10 cellular contexts compared by ENCODE assay signal in the genomic region with DNA sequence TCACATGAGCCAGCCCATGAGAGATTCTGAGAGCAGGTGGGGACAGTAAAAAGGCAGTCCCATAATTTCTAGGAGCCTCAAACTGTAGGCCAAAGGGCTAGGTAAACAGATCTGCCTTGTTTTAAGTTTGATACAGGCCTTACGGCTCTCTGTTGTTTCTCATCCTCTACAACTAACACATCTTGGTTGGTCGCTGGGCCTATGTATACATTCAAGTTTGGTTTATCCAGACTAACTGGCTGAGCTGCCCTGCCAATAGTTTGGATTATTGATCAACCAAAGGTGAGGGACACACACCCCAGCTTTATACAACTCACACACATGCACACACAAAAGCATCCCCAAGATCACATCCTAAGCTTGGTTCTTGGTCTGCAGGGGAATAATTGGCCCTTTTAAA. TPM values are rescaled to one million over a fixed set of nuclear protein-coding genes. Genes with fewer than 3 reads are reported as not detected.
DNase-seq lines count a peak whose midpoint lies in the region; ATAC-seq and TF ChIP-seq lines count a peak whose summit lies in the region.
"Had no signal": no experiment of that assay in that cellular context is flagged by ENCODE, and none has a peak within 500 bp of the region (broad histone marks: within the 10 kb centered on the region; RNA-seq: fewer than 3 reads in every experiment).

No MANE protein-coding gene starts in this region.

- no peaks in the 10 kb centered on the region for H3K9me2 ChIP-seq in SU-DHL-6 (replicated peaks; ENCODE audit: insufficient read depth, low read length)

- TF ChIP-seq EP300 in esophagus muscularis mucosa (IDR thresholded peaks at IDR 0.05) = no peak

- H3K27me3 ChIP-seq in GM06990 (replicated peaks; ENCODE audit: control insufficient read depth, insufficient read depth, low read length) = no peaks in the 10 kb centered on the region
- H3K27me3 ChIP-seq in SU-DHL-6 (ENCODE audit: low read length) = no peaks in the 10 kb centered on the region
- H3K27me3 ChIP-seq in esophagus muscularis mucosa = no peaks in the 10 kb centered on the region
- H3K27me3 ChIP-seq: tibial nerve had no signal

- peaks cover 11% of the 10 kb centered on the region; the same call in 1 of the 2 replicates for H4K20me1 ChIP-seq in SU-DHL-6 (ENCODE audit: low read depth, low read length)

- no peaks in the 10 kb centered on the region for H3K9me3 ChIP-seq in SU-DHL-6 (ENCODE audit: insufficient read depth, low read length)
- no peaks in the 10 kb centered on the region for H3K9me3 ChIP-seq in esophagus muscularis mucosa
- H3K9me3 ChIP-seq: tibial nerve had no signal

- peak overlapping the region; percentile 96; the same call in 1 of the 2 replicates for H3K27ac ChIP-seq in SU-DHL-6 (ENCODE audit: low read depth, low read length)
- H3K27ac ChIP-seq in esophagus muscularis mucosa (replicated peaks in 1 of 4) = peak overlapping the region in 3 of 4 donors; percentile 15 to 94 (median 21)

- no peak for ATAC-seq in GM18511 (IDR thresholded peaks at IDR 0.05; ENCODE audit: unreplicated experiment)
- no peak for ATAC-seq in HG02588 (IDR thresholded peaks at IDR 0.05; ENCODE audit: unreplicated experiment)
- no peak for ATAC-seq in HG02642 (IDR thresholded peaks at IDR 0.05; ENCODE audit: poor library complexity, unreplicated experiment)

- peaks cover 22% of the 10 kb centered on the region for H3F3A ChIP-seq in SU-DHL-6 (ENCODE audit: insufficient read depth)

- intact Hi-C loops in esophagus muscularis mucosa (cut with DNase I) = loop anchor here (5.0 kb wide), 1 partner anchor 38 kb away; no protein-coding TSS in a partner anchor

- peak overlapping the region; percentile 91 for H3K4me2 ChIP-seq in SU-DHL-6 (ENCODE audit: low read depth, low read length, poor library complexity, severe bottlenecking)

- H2AFZ ChIP-seq in SU-DHL-6 (ENCODE audit: low read depth, low read length, severe bottlenecking) = no peak overlapping the region

- H3K36me3 ChIP-seq in GM06990 (ENCODE audit: control insufficient read depth, insufficient read depth, low read length) (peaks cover 3% of the 10 kb centered on the region), SU-DHL-6 (ENCODE audit: low read length) (0 out of 2 replicates have a peak, but pooled peaks cover 2% of the 10 kb centered on the region), esophagus muscularis mucosa (no peaks in the 10 kb centered on the region)

- no peak for TF ChIP-seq POLR2A in esophagus muscularis mucosa (IDR thresholded peaks at IDR 0.05; ENCODE audit: low read depth)

- H3K4me3 ChIP-seq in GM06990 (replicated peaks; ENCODE audit: low read depth, low read length) (peak overlapping the region; percentile 78), SU-DHL-6 (ENCODE audit: insufficient read depth, low read length, poor library complexity, severe bottlenecking) (no peak overlapping the region), esophagus muscularis mucosa (peak overlapping the region; percentile 80 to 93 (median 88)), retinal pigment epithelial cell (ENCODE audit: low read length) (peak overlapping the region; percentile 63)

- H3K79me2 ChIP-seq in SU-DHL-6 (ENCODE audit: insufficient read depth, low read length) = peaks cover 67% of the 10 kb centered on the region

- TF ChIP-seq CTCF in GM06990 (IDR thresholded peaks at IDR 0.05; ENCODE audit: insufficient read depth, low read length, poor library complexity, severe bottlenecking) (no peak), SU-DHL-6 (IDR thresholded peaks at IDR 0.05; ENCODE audit: insufficient read depth, low read length, poor library complexity, severe bottlenecking) (no peak), esophagus muscularis mucosa (IDR thresholded peaks at IDR 0.05) (no peak), retinal pigment epithelial cell (conservative IDR thresholded peaks at IDR 0.05; ENCODE audit: low read depth, low read length) (no peak)

- WGBS in esophagus muscularis mucosa = 59% methylated on average over 2 of the region's 2 CpGs

- H3K4me1 ChIP-seq in esophagus muscularis mucosa = peaks cover 39 to 72% (median 68%) of the 10 kb centered on the region in 4 donors

- no peak overlapping the region for H3K9ac ChIP-seq in SU-DHL-6 (ENCODE audit: low read length)

- DNase-seq in GM06990 (ENCODE audit: extremely low read depth, insufficient read length) (no peak), esophagus muscularis mucosa (ENCODE audit: extremely low spot score) (no peak), retinal pigment epithelial cell (ENCODE audit: low read depth) (no peak), OCI-M2 (lab: John Stamatoyannopoulos, UW; ENCODE audit: unreplicated experiment) (no peak)
- DNase-seq: amniotic stem cell had no signal

RNA-seq across cellular contexts. Expression of a gene that starts 3.0 kb away (rescaled TPM):
- total RNA-seq in esophagus muscularis mucosa = 10 to 100 TPM; 27.8 to 55.8 (median 43.3) TPM

RNA-seq across cellular contexts. Expression of a gene that starts 56.2 kb away (rescaled TPM):
- total RNA-seq in esophagus muscularis mucosa = not detected
